20 cellular contexts compared by ENCODE assay signal in the genomic region with DNA sequence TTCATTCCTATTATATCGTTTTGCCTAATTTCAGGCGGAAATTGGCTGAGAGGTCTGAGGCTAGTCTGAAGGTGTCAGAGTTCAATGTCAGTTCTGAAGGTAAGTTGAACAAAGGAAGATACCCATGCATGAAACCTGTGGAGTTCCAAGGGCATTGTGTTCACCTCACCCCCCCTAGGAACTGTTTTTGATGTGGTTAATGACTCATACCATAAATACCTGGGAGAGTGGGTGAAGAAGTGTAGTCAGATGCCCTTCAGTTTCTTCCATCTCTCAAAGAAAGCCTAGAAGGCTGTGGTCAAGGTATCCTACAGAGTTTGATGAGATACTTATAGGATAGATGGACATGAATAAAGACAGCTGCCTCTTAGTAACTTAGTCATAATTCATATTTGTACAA. TPM values are rescaled to one million over a fixed set of nuclear protein-coding genes. Genes with fewer than 3 reads are reported as not detected.
DNase-seq lines count a peak whose midpoint lies in the region; ATAC-seq and FAIRE-seq lines count a peak whose summit lies in the region.
"Had no signal": no experiment of that assay in that cellular context is flagged by ENCODE, and none has a peak within 500 bp of the region (broad histone marks: within the 10 kb centered on the region; RNA-seq: fewer than 3 reads in every experiment).

No MANE protein-coding gene starts in this region.

- H3K4me1 Mint-ChIP-seq in activated CD4-positive, alpha-beta T cell treated with anti-CD3 and anti-CD28 coated beads for 36 hours, result peaks cover 19% of the 10 kb centered on the region
- H3K4me1 Mint-ChIP-seq in stimulated activated naive CD8-positive, alpha-beta T cell treated with anti-CD3 and anti-CD28 coated beads, Interleukin-15, Interleukin-2, amounts not matched to agents 100 ng/mL and 50 ng/mL, for 24 hours (ENCODE audit: low read depth), result peaks cover 33% of the 10 kb centered on the region
- peaks cover 25% of the 10 kb centered on the region for H3K4me1 Mint-ChIP-seq in stimulated activated naive CD8-positive, alpha-beta T cell treated with anti-CD3 and anti-CD28 coated beads, Interleukin-15, amount 100 ng/mL, for 72 hours
- H3K4me1 Mint-ChIP-seq in activated T-helper 1 cell treated with anti-CD3 and anti-CD28 coated beads, Interleukin-12 subunit alpha, Interleukin-12 subunit beta, Interleukin-2, Interleukin-4 antibody, amounts not matched to agents 30 ng/mL and 10 ng/mL and 1 ng/mL, durations not matched to agents 14 hours and 24 hours and 36 hours (ENCODE audit: low read depth), result peaks cover 11% of the 10 kb centered on the region

- peaks cover 33% of the 10 kb centered on the region for H3K36me3 Mint-ChIP-seq in activated CD4-positive, alpha-beta T cell treated with anti-CD3 and anti-CD28 coated beads for 36 hours (ENCODE audit: low read depth)
- peaks cover 36% of the 10 kb centered on the region for H3K36me3 Mint-ChIP-seq in stimulated activated naive CD8-positive, alpha-beta T cell treated with anti-CD3 and anti-CD28 coated beads, Interleukin-15, Interleukin-2, amounts not matched to agents 100 ng/mL and 50 ng/mL, for 24 hours (ENCODE audit: low read depth)
- peaks cover 29% of the 10 kb centered on the region for H3K36me3 Mint-ChIP-seq in activated T-helper 1 cell treated with anti-CD3 and anti-CD28 coated beads, Interleukin-12 subunit alpha, Interleukin-12 subunit beta, Interleukin-2, Interleukin-4 antibody, amounts not matched to agents 30 ng/mL and 10 ng/mL and 1 ng/mL, durations not matched to agents 14 hours and 24 hours and 36 hours (ENCODE audit: low read depth)

- no peak for ATAC-seq in activated CD4-positive, alpha-beta T cell treated with anti-CD3 and anti-CD28 coated beads for 36 hours
- no peak for ATAC-seq in stimulated activated naive CD8-positive, alpha-beta T cell treated with anti-CD3 and anti-CD28 coated beads, Interleukin-15, amount 100 ng/mL, for 72 hours
- ATAC-seq: CD8-positive, alpha-beta T cell had no signal

- no peak for FAIRE-seq in urothelium cell line (lab: Jason Lieb, UNC)
- FAIRE-seq: A204.1, GM19239 had no signal

- H3K9me3 Mint-ChIP-seq in activated CD4-positive, alpha-beta T cell treated with anti-CD3 and anti-CD28 coated beads for 36 hours (ENCODE audit: low read depth), result no peaks in the 10 kb centered on the region
- H3K9me3 Mint-ChIP-seq in stimulated activated naive CD8-positive, alpha-beta T cell treated with anti-CD3 and anti-CD28 coated beads, Interleukin-15, Interleukin-2, amounts not matched to agents 100 ng/mL and 50 ng/mL, for 24 hours, result no peaks in the 10 kb centered on the region
- H3K9me3 Mint-ChIP-seq in stimulated activated naive CD8-positive, alpha-beta T cell treated with anti-CD3 and anti-CD28 coated beads, Interleukin-15, amount 100 ng/mL, for 72 hours, result no peaks in the 10 kb centered on the region
- no peaks in the 10 kb centered on the region for H3K9me3 Mint-ChIP-seq in activated T-helper 1 cell treated with anti-CD3 and anti-CD28 coated beads, Interleukin-12 subunit alpha, Interleukin-12 subunit beta, Interleukin-2, Interleukin-4 antibody, amounts not matched to agents 30 ng/mL and 10 ng/mL and 1 ng/mL, durations not matched to agents 14 hours and 24 hours and 36 hours
- H3K9me3 Mint-ChIP-seq: CD8-positive, alpha-beta T cell; IgD-negative memory B cell had no signal

- intact Hi-C loops in activated CD4-positive, alpha-beta T cell treated with anti-CD3 and anti-CD28 coated beads for 36 hours (cut with DNase I, micrococcal nuclease), result loop anchor here (5.0 to 10.0 kb wide), 5 partner anchors 141 to 994 kb away; a partner anchor contains a TSS
- intact Hi-C loops in activated T-helper 1 cell treated with anti-CD3 and anti-CD28 coated beads, Interleukin-12 subunit alpha, Interleukin-12 subunit beta, Interleukin-2, Interleukin-4 antibody, amounts not matched to agents 30 ng/mL and 10 ng/mL and 1 ng/mL, durations not matched to agents 14 hours and 24 hours and 36 hours (cut with micrococcal nuclease), result loop anchor here (5.0 to 10.0 kb wide), 3 partner anchors 264 to 359 kb away; a partner anchor contains a TSS

- H3K4me3 Mint-ChIP-seq in activated CD4-positive, alpha-beta T cell treated with anti-CD3 and anti-CD28 coated beads for 36 hours, result no peak overlapping the region
- no peak overlapping the region for H3K4me3 Mint-ChIP-seq in stimulated activated naive CD8-positive, alpha-beta T cell treated with anti-CD3 and anti-CD28 coated beads, Interleukin-15, Interleukin-2, amounts not matched to agents 100 ng/mL and 50 ng/mL, for 24 hours
- H3K4me3 Mint-ChIP-seq in stimulated activated naive CD8-positive, alpha-beta T cell treated with anti-CD3 and anti-CD28 coated beads, Interleukin-15, amount 100 ng/mL, for 72 hours, result no peak overlapping the region
- peak overlapping the region; percentile 15 for H3K4me3 Mint-ChIP-seq in activated T-helper 1 cell treated with anti-CD3 and anti-CD28 coated beads, Interleukin-12 subunit alpha, Interleukin-12 subunit beta, Interleukin-2, Interleukin-4 antibody, amounts not matched to agents 30 ng/mL and 10 ng/mL and 1 ng/mL, durations not matched to agents 14 hours and 24 hours and 36 hours
- H3K4me3 Mint-ChIP-seq: CD8-positive, alpha-beta T cell; IgD-negative memory B cell had no signal

- no peaks in the 10 kb centered on the region for H3K27me3 Mint-ChIP-seq in activated CD4-positive, alpha-beta T cell treated with anti-CD3 and anti-CD28 coated beads for 36 hours
- H3K27me3 Mint-ChIP-seq in stimulated activated naive CD8-positive, alpha-beta T cell treated with anti-CD3 and anti-CD28 coated beads, Interleukin-15, Interleukin-2, amounts not matched to agents 100 ng/mL and 50 ng/mL, for 24 hours, result no peaks in the 10 kb centered on the region
- H3K27me3 Mint-ChIP-seq in stimulated activated naive CD8-positive, alpha-beta T cell treated with anti-CD3 and anti-CD28 coated beads, Interleukin-15, amount 100 ng/mL, for 72 hours, result no peaks in the 10 kb centered on the region
- H3K27me3 Mint-ChIP-seq in activated T-helper 1 cell treated with anti-CD3 and anti-CD28 coated beads, Interleukin-12 subunit alpha, Interleukin-12 subunit beta, Interleukin-2, Interleukin-4 antibody, amounts not matched to agents 30 ng/mL and 10 ng/mL and 1 ng/mL, durations not matched to agents 14 hours and 24 hours and 36 hours (ENCODE audit: insufficient read depth), result no peaks in the 10 kb centered on the region
- H3K27me3 Mint-ChIP-seq: IgD-negative memory B cell had no signal

- H3K27ac Mint-ChIP-seq in activated CD4-positive, alpha-beta T cell treated with anti-CD3 and anti-CD28 coated beads for 36 hours, result peak overlapping the region; percentile 5
- peak overlapping the region; percentile 11 for H3K27ac Mint-ChIP-seq in stimulated activated naive CD8-positive, alpha-beta T cell treated with anti-CD3 and anti-CD28 coated beads, Interleukin-15, Interleukin-2, amounts not matched to agents 100 ng/mL and 50 ng/mL, for 24 hours
- H3K27ac Mint-ChIP-seq in stimulated activated naive CD8-positive, alpha-beta T cell treated with anti-CD3 and anti-CD28 coated beads, Interleukin-15, amount 100 ng/mL, for 72 hours, result no peak overlapping the region
- no peak overlapping the region for H3K27ac Mint-ChIP-seq in activated T-helper 1 cell treated with anti-CD3 and anti-CD28 coated beads, Interleukin-12 subunit alpha, Interleukin-12 subunit beta, Interleukin-2, Interleukin-4 antibody, amounts not matched to agents 30 ng/mL and 10 ng/mL and 1 ng/mL, durations not matched to agents 14 hours and 24 hours and 36 hours
- H3K27ac Mint-ChIP-seq: CD8-positive, alpha-beta T cell had no signal

- CTCF ChIA-PET in activated CD4-positive, alpha-beta T cell treated with anti-CD3 and anti-CD28 coated beads for 36 hours (lab: Charles Lee), result no interaction called here

- POLR2A ChIA-PET in activated CD4-positive, alpha-beta T cell treated with anti-CD3 and anti-CD28 coated beads for 36 hours (lab: Charles Lee), result no interaction called here

- DNase-seq in activated CD4-positive, alpha-beta T cell treated with anti-CD3 and anti-CD28 coated beads for 36 hours, result no peak
- DNase-seq in activated CD4-positive, alpha-beta T cell treated with anti-CD3 and anti-CD28 coated beads, Interleukin-2, amount 50 U/mL, for 1 hour, result no peak
- no peak for DNase-seq in stimulated activated naive CD8-positive, alpha-beta T cell treated with anti-CD3 and anti-CD28 coated beads, Interleukin-15, amount 100 ng/mL, for 72 hours
- no peak for DNase-seq in activated T-helper 1 cell treated with anti-CD3 and anti-CD28 coated beads, Interleukin-12 subunit alpha, Interleukin-12 subunit beta, Interleukin-2, Interleukin-4 antibody, amounts not matched to agents 30 ng/mL and 10 ng/mL and 1 ng/mL, durations not matched to agents 14 hours and 24 hours and 36 hours (ENCODE audit: low spot score)
- peak; percentile 8 for DNase-seq in urothelium cell line (ENCODE audit: low spot score)
- DNase-seq in NOMO-1 treated with DMSO at 0.1 percent for 48 hours (lab: John Stamatoyannopoulos, UW; ENCODE audit: unreplicated experiment), result no peak
- no peak for DNase-seq in hepatic stellate cell (ENCODE audit: low spot score)
- DNase-seq: CD8-positive, alpha-beta T cell; EL; MV-4-11; NCI-H1417; NCI-H187 treated with DMSO at 0.1 percent for 48 hours; NCI-H2171; NCI-H446; NCI-H69; NK-92 treated with Interleukin-12 subunit alpha and Interleukin-12 subunit beta, amount 100 ng/mL, for 24 hours had no signal

RNA-seq across cellular contexts. Expression of a gene that starts 2.7 kb away (rescaled TPM):
- 10 to 100 TPM; 35.7 to 45.2 TPM for total RNA-seq in activated CD4-positive, alpha-beta T cell treated with anti-CD3 and anti-CD28 coated beads for 36 hours
- total RNA-seq in activated T-helper 1 cell treated with anti-CD3 and anti-CD28 coated beads, Interleukin-12 subunit alpha, Interleukin-12 subunit beta, Interleukin-2, Interleukin-4 antibody, amounts not matched to agents 30 ng/mL and 10 ng/mL and 1 ng/mL, durations not matched to agents 14 hours and 24 hours and 36 hours, result 59.3 and 62.4 TPM in 2 replicates

Comparison
In these comparisons a context has a peak if more than half of its experiments do, and no peak if none do; other contexts are left out.
1. H3K27ac Mint-ChIP-seq: peak in activated CD4-positive, alpha-beta T cell treated with anti-CD3 and anti-CD28 coated beads for 36 hours (single experiment) and stimulated activated naive CD8-positive, alpha-beta T cell treated with anti-CD3 and anti-CD28 coated beads, Interleukin-15, Interleukin-2, amounts not matched to agents 100 ng/mL and 50 ng/mL, for 24 hours (single experiment); none in stimulated activated naive CD8-positive, alpha-beta T cell treated with anti-CD3 and anti-CD28 coated beads, Interleukin-15, amount 100 ng/mL, for 72 hours (0 of 2) and activated T-helper 1 cell treated with anti-CD3 and anti-CD28 coated beads, Interleukin-12 subunit alpha, Interleukin-12 subunit beta, Interleukin-2, Interleukin-4 antibody, amounts not matched to agents 30 ng/mL and 10 ng/mL and 1 ng/mL, durations not matched to agents 14 hours and 24 hours and 36 hours (single experiment).